Comparison of ENCODE assay signal across 16 cellular contexts in genomic region chr10:8137272-8137680, GRCh38.
DNase-seq lines count a peak whose midpoint lies in the region; ATAC-seq and TF ChIP-seq lines count a peak whose summit lies in the region.
"Had no signal": no experiment of that assay in that cellular context is flagged by ENCODE, and none has a peak within 500 bp of the region (broad histone marks: within the 10 kb centered on the region; RNA-seq: fewer than 3 reads in every experiment).

No MANE protein-coding gene starts in this region.

- no peaks in the 10 kb centered on the region for H3K36me3 Mint-ChIP-seq in CD14-positive monocyte
- no peaks in the 10 kb centered on the region for H3K36me3 Mint-ChIP-seq in activated CD4-positive, alpha-beta T cell treated with anti-CD3 and anti-CD28 coated beads for 36 hours (ENCODE audit: low read depth)

- CTCF ChIA-PET in activated CD4-positive, alpha-beta T cell treated with anti-CD3 and anti-CD28 coated beads for 36 hours (lab: Charles Lee), result interaction anchor here (0.8 kb wide), 2 partner anchors 27 to 77 kb away, joined by 3 read pairs; no protein-coding TSS in a partner anchor

- H3K27me3 Mint-ChIP-seq in CD14-positive monocyte (ENCODE audit: low read depth in 3 of 3), result peaks cover 21 to 32% (median 30%) of the 10 kb centered on the region in 3 donors
- H3K27me3 Mint-ChIP-seq in activated CD4-positive, alpha-beta T cell treated with anti-CD3 and anti-CD28 coated beads for 36 hours, result peaks cover 7% of the 10 kb centered on the region

- no peak for TF ChIP-seq CTCF in CD14-positive monocyte (IDR thresholded peaks at IDR 0.05)

- DNase-seq in CD14-positive monocyte (ENCODE audit: low spot score) (no peak), ecto neural progenitor cell (ENCODE audit: low spot score) (no peak), kidney glomerular epithelial cell (lab: John Stamatoyannopoulos, UW) (no peak)
- peak; percentile 64 for DNase-seq in activated CD4-positive, alpha-beta T cell treated with anti-CD3 and anti-CD28 coated beads for 36 hours
- DNase-seq in activated effector memory CD4-positive, alpha-beta T cell treated with Interleukin-2 at 50 U/mL for 16 hours, result peak; percentile 44
- DNase-seq in stimulated activated CD4-positive, alpha-beta T cell treated with anti-CD3 and anti-CD28 coated beads, Interleukin-12 subunit alpha, Interleukin-12 subunit beta, amount 100 ng/mL, for 4 hours, result peak; percentile 12
- DNase-seq: ACHN, NCI-H1048, NCI-H345, PC-9, right lobe of liver, upper lobe of left lung had no signal

- ATAC-seq in activated CD4-positive, alpha-beta T cell treated with anti-CD3 and anti-CD28 coated beads for 36 hours, result peak; percentile 73
- no peak for ATAC-seq in HG03460 (IDR thresholded peaks at IDR 0.05; ENCODE audit: unreplicated experiment)
- no peak for ATAC-seq in HG02610 (IDR thresholded peaks at IDR 0.05; ENCODE audit: unreplicated experiment)
- ATAC-seq: esophagus mucosa, right lobe of liver had no signal

- H3K27ac Mint-ChIP-seq in CD14-positive monocyte, result peak overlapping the region in 5 of 7 donors; percentile 20 to 80 (median 52)
- peak overlapping the region; percentile 90 for H3K27ac Mint-ChIP-seq in activated CD4-positive, alpha-beta T cell treated with anti-CD3 and anti-CD28 coated beads for 36 hours

- peaks cover 25% of the 10 kb centered on the region for H3K4me1 Mint-ChIP-seq in CD14-positive monocyte
- peaks cover 46% of the 10 kb centered on the region for H3K4me1 Mint-ChIP-seq in activated CD4-positive, alpha-beta T cell treated with anti-CD3 and anti-CD28 coated beads for 36 hours
- H3K4me1 Mint-ChIP-seq: neural crest cell had no signal

- peaks cover 0 to 6% (median 0%) of the 10 kb centered on the region in 7 donors for H3K9me3 Mint-ChIP-seq in CD14-positive monocyte
- no peaks in the 10 kb centered on the region for H3K9me3 Mint-ChIP-seq in activated CD4-positive, alpha-beta T cell treated with anti-CD3 and anti-CD28 coated beads for 36 hours (ENCODE audit: low read depth)
- H3K9me3 Mint-ChIP-seq: neural crest cell had no signal

- intact Hi-C loops in CD14-positive monocyte (cut with micrococcal nuclease), result no loop called here
- intact Hi-C loops in activated CD4-positive, alpha-beta T cell treated with anti-CD3 and anti-CD28 coated beads for 36 hours (cut with DNase I, micrococcal nuclease), result loop anchor here (2.0 to 10.0 kb wide), 8 partner anchors 102 to 955 kb away; no protein-coding TSS in a partner anchor

- H3K4me3 Mint-ChIP-seq in CD14-positive monocyte, result peak overlapping the region; percentile 32 to 72
- H3K4me3 Mint-ChIP-seq in activated CD4-positive, alpha-beta T cell treated with anti-CD3 and anti-CD28 coated beads for 36 hours, result peak overlapping the region; percentile 67
- H3K4me3 Mint-ChIP-seq: neural crest cell had no signal

- POLR2A ChIA-PET in activated CD4-positive, alpha-beta T cell treated with anti-CD3 and anti-CD28 coated beads for 36 hours (lab: Charles Lee), result interaction anchor here (0.6 to 0.7 kb wide), 3 partner anchors 106 to 385 kb away, joined by 3 to 4 read pairs (median 3); no protein-coding TSS in a partner anchor

Comparison
In these comparisons a context has a peak if more than half of its experiments do, and no peak if none do; other contexts are left out.
1. DNase-seq: peak in activated CD4-positive, alpha-beta T cell treated with anti-CD3 and anti-CD28 coated beads for 36 hours (single experiment), activated effector memory CD4-positive, alpha-beta T cell treated with Interleukin-2 at 50 U/mL for 16 hours (single experiment) and stimulated activated CD4-positive, alpha-beta T cell treated with anti-CD3 and anti-CD28 coated beads, Interleukin-12 subunit alpha, Interleukin-12 subunit beta, amount 100 ng/mL, for 4 hours (single experiment); none in CD14-positive monocyte (single experiment), ecto neural progenitor cell (single experiment) and kidney glomerular epithelial cell (single experiment).
2. intact Hi-C loops: an anchor here in activated CD4-positive, alpha-beta T cell treated with anti-CD3 and anti-CD28 coated beads for 36 hours (2.0 to 10.0 kb wide); none called in CD14-positive monocyte.